Comparison of ENCODE assay signal across 25 cellular contexts in the genomic region with DNA sequence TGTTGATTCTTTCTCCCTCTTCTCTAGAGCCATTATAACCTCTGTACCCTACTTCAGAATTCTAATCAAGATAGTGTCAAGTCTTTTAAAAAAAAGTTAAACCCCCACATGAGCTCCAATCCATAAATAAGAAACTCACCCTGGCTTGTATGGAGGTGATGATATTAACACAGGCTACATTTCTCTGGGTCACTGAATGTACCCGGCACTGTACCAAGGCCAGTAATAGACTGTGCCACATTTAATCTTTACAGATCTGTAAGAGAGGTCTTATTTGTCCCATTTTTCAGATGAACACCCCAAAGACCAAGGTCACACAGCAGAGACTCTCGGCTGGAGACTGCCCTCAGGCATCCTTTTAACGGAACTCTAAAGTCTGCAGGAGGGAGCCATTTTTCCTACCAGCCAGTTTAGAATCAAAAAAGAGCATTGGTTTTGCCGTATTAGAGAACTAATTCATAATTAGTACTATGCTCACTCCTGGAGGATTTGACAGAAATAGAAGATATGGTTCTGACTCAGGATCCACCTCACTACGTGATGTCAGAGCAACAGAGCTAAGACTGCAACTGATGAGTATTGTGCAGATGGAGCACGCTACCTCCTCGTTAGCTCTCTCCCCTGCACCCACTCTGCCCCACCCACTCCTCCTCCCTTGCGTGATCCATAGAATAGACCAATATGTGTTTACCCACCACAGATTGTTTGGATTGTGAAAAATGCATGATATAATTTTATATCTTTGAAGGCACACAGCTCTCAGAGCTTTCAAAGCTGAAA.
DNase-seq lines count a peak whose midpoint lies in the region; ATAC-seq, FAIRE-seq and TF ChIP-seq lines count a peak whose summit lies in the region.
"Had no signal": no experiment of that assay in that cellular context is flagged by ENCODE, and none has a peak within 500 bp of the region (broad histone marks: within the 10 kb centered on the region; RNA-seq: fewer than 3 reads in every experiment).

No MANE protein-coding gene starts in this region.

- H3K4ac ChIP-seq in IMR-90 (ENCODE audit: low read depth, low read length) (peak overlapping the region; percentile 96; the same call in 1 of the 2 replicates), H9 (ENCODE audit: low read depth, low read length) (no peak overlapping the region), mesendoderm (ENCODE audit: low read depth, low read length) (no peak overlapping the region)

- POLR2A ChIA-PET in IMR-90 (lab: Charles Lee; ENCODE audit: unreplicated experiment) (no interaction called here), endothelial cell of umbilical vein (lab: Charles Lee) (no interaction called here), HepG2 (lab: Yijun Ruan, JAX) (no interaction called here)

- H3K4me3 ChIP-seq in IMR-90 (ENCODE audit: insufficient read depth, low read depth, low read length) (no peak overlapping the region), endothelial cell of umbilical vein (replicated peaks in 1 of 3; ENCODE audit: insufficient read depth in 1 of 3, low read depth in 1 of 3, low read length in 3 of 3) (no peak overlapping the region), muscle layer of duodenum (ENCODE audit: low read depth in 1 of 2, low read length in 2 of 2) (no peak overlapping the region), stomach (no peak overlapping the region), mesendoderm (ENCODE audit: low read length) (no peak overlapping the region), HepG2 (replicated peaks in 1 of 3; ENCODE audit: insufficient read depth in 1 of 3, low read depth in 2 of 3, low read length in 3 of 3) (no peak overlapping the region)
- H3K4me3 ChIP-seq: left lung, SJCRH30, skin epidermis had no signal

- H3K9ac ChIP-seq in IMR-90 (ENCODE audit: low read depth, low read length) (no peak overlapping the region), endothelial cell of umbilical vein (replicated peaks; ENCODE audit: extremely low read depth, insufficient read depth, low read length) (no peak overlapping the region), H9 (ENCODE audit: extremely low read depth, insufficient read length, low read length) (no peak overlapping the region), mesendoderm (ENCODE audit: low read length) (no peak overlapping the region), HepG2 (ENCODE audit: insufficient read depth, low read depth, low read length) (no peak overlapping the region)

- no peaks in the 10 kb centered on the region for H3K23me2 ChIP-seq in H9 (ENCODE audit: insufficient read length, low read depth, low read length, poor library complexity, severe bottlenecking)

- no peak for FAIRE-seq in endothelial cell of umbilical vein (lab: Jason Lieb, UNC)
- no peak for FAIRE-seq in HepG2 (lab: Jason Lieb, UNC)
- FAIRE-seq: bronchial epithelial cell, urothelium cell line had no signal

- H4K91ac ChIP-seq in IMR-90 (ENCODE audit: insufficient read depth, low read depth, low read length) (no peak overlapping the region; the same call in 1 of the 2 replicates), H9 (ENCODE audit: insufficient read length, low read depth, low read length) (no peak overlapping the region)

- no peak overlapping the region for H2AK9ac ChIP-seq in IMR-90 (replicated peaks; ENCODE audit: low read depth, low read length, poor library complexity)

- H3K9me1 ChIP-seq in IMR-90 (ENCODE audit: insufficient read depth, low read length) (peaks cover 11% of the 10 kb centered on the region), endothelial cell of umbilical vein (replicated peaks; ENCODE audit: control insufficient read depth, extremely low read depth, insufficient read depth, low read length) (no peaks in the 10 kb centered on the region)

- H2BK5ac ChIP-seq in IMR-90 (ENCODE audit: low read depth, low read length, poor library complexity, severe bottlenecking): no peak overlapping the region
- H2BK5ac ChIP-seq in H9 (ENCODE audit: insufficient read length, low read length): no peak overlapping the region
- H2BK5ac ChIP-seq in mesendoderm (ENCODE audit: low read length): no peak overlapping the region

- H2AFZ ChIP-seq in IMR-90 (replicated peaks; ENCODE audit: low read length, poor library complexity) (no peak overlapping the region), endothelial cell of umbilical vein (ENCODE audit: low read depth, low read length) (no peak overlapping the region), H9 (ENCODE audit: low read length) (no peak overlapping the region), HepG2 (ENCODE audit: low read length) (no peak overlapping the region)

- H4K8ac ChIP-seq in IMR-90 (ENCODE audit: low read depth in 2 of 2, low read length in 2 of 2): 0 out of 4 replicates have a peak overlapping the region, but pooled peaks of 1 of the 2 experiments have one; percentile 36
- H4K8ac ChIP-seq in H9 (replicated peaks; ENCODE audit: insufficient read length, low read depth, low read length): no peak overlapping the region
- no peak overlapping the region for H4K8ac ChIP-seq in mesendoderm (ENCODE audit: low read depth, low read length)

- H2BK15ac ChIP-seq in IMR-90 (ENCODE audit: low read depth, low read length) (peak overlapping the region; percentile 39; the same call in 1 of the 3 replicates), H9 (ENCODE audit: low read depth, low read length) (no peak overlapping the region), mesendoderm (replicated peaks; ENCODE audit: low read depth) (no peak overlapping the region)

- no peak overlapping the region for H3K4me2 ChIP-seq in IMR-90 (ENCODE audit: low read depth, low read length)
- H3K4me2 ChIP-seq in endothelial cell of umbilical vein (ENCODE audit: insufficient read depth, low read length): no peak overlapping the region
- no peak overlapping the region for H3K4me2 ChIP-seq in H9 (ENCODE audit: insufficient read depth, insufficient read length, low read length)
- no peak overlapping the region for H3K4me2 ChIP-seq in mesendoderm (ENCODE audit: low read length)
- no peak overlapping the region for H3K4me2 ChIP-seq in HepG2 (ENCODE audit: low read depth, low read length)

- H3K27me3 ChIP-seq in IMR-90 (ENCODE audit: control insufficient read depth, insufficient read depth, low read length): no peaks in the 10 kb centered on the region
- H3K27me3 ChIP-seq in endothelial cell of umbilical vein (ENCODE audit: control insufficient read depth in 2 of 2, insufficient read depth in 2 of 2, low read length in 2 of 2): no peaks in the 10 kb centered on the region
- H3K27me3 ChIP-seq in muscle layer of duodenum (ENCODE audit: low read depth, low read length): no peaks in the 10 kb centered on the region
- no peaks in the 10 kb centered on the region for H3K27me3 ChIP-seq in stomach
- H3K27me3 ChIP-seq in H9 (ENCODE audit: insufficient read depth, low read length): no peaks in the 10 kb centered on the region
- no peaks in the 10 kb centered on the region for H3K27me3 ChIP-seq in mesendoderm (ENCODE audit: insufficient read depth, low read length, poor library complexity)
- no peaks in the 10 kb centered on the region for H3K27me3 ChIP-seq in HepG2 (ENCODE audit: control insufficient read depth in 1 of 2, insufficient read depth in 2 of 2, low read length in 2 of 2)
- H3K27me3 ChIP-seq: BE2C, left lung, SJCRH30 had no signal

- H3K4me1 ChIP-seq in IMR-90 (ENCODE audit: control insufficient read depth, insufficient read depth, low read length): peaks cover 19% of the 10 kb centered on the region
- H3K4me1 ChIP-seq in endothelial cell of umbilical vein (ENCODE audit: control insufficient read depth, extremely low read depth, insufficient read depth, low read length): peaks cover 29% of the 10 kb centered on the region
- peaks cover 0 to 19% of the 10 kb centered on the region in 2 donors for H3K4me1 ChIP-seq in muscle layer of duodenum (ENCODE audit: control insufficient read depth in 1 of 2, insufficient read depth in 2 of 2, low read length in 2 of 2)
- H3K4me1 ChIP-seq in stomach: peaks cover 7 to 47% (median 38%) of the 10 kb centered on the region in 4 donors
- H3K4me1 ChIP-seq in H9 (ENCODE audit: insufficient read depth, low read length): peaks cover 3% of the 10 kb centered on the region; the same call in 1 of the 2 replicates
- H3K4me1 ChIP-seq in mesendoderm (ENCODE audit: control insufficient read depth, low read depth, low read length): no peaks in the 10 kb centered on the region
- peaks cover 40% of the 10 kb centered on the region for H3K4me1 ChIP-seq in HepG2 (ENCODE audit: insufficient read depth, low read length)
- H3K4me1 ChIP-seq: BE2C had no signal

- H2BK20ac ChIP-seq in IMR-90 (ENCODE audit: low read depth, low read length): no peak overlapping the region; the same call in 1 of the 2 replicates
- no peak overlapping the region for H2BK20ac ChIP-seq in H9 (ENCODE audit: low read depth, low read length, poor library complexity, severe bottlenecking)

- H3K79me1 ChIP-seq in IMR-90 (ENCODE audit: low read depth in 1 of 2, low read length in 2 of 2) (no peaks in the 10 kb centered on the region), H9 (ENCODE audit: insufficient read depth, low read depth, low read length, poor library complexity, severe bottlenecking) (no peaks in the 10 kb centered on the region), mesendoderm (ENCODE audit: low read length) (no peaks in the 10 kb centered on the region)

- BruUV-seq in IMR-90 (replicated peaks; lab: Mats Ljungman, UMichigan) (no TSS peak), endothelial cell of umbilical vein (replicated peaks; lab: Mats Ljungman, UMichigan) (no TSS peak), HepG2 (replicated peaks; lab: Mats Ljungman, UMichigan) (no TSS peak)

- intact Hi-C loops in IMR-90 (cut with micrococcal nuclease) (loop anchor here (5.0 kb wide), 2 partner anchors 80 to 815 kb away; a partner anchor contains a TSS), endothelial cell of umbilical vein (cut with micrococcal nuclease) (loop anchor here (2.0 to 5.0 kb wide), 7 partner anchors 81 to 813 kb away; a partner anchor contains a TSS), stomach (cut with DNase I; ENCODE audit: low total_unique reads) (no loop called here), HepG2 (cut with micrococcal nuclease; ENCODE audit: unreplicated experiment) (no loop called here)

- no peak for TF ChIP-seq RAD21 in IMR-90 (IDR thresholded peaks at IDR 0.05; ENCODE audit: low read length)
- TF ChIP-seq RAD21 in HepG2 (CRISPR knock-in tag; IDR thresholded peaks at IDR 0.05): no peak

- CTCF ChIA-PET in IMR-90 (lab: Yijun Ruan, JAX) (no interaction called here), endothelial cell of umbilical vein (lab: Charles Lee) (interaction anchor here (1.5 to 2.4 kb wide), 2 partner anchors 77 to 101 kb away, joined by 3 to 20 read pairs; no protein-coding TSS in a partner anchor), HepG2 (lab: Yijun Ruan, JAX; ENCODE audit: low intra/inter-chr PET ratio, low total read pairs) (no interaction called here)

- H3K18ac ChIP-seq in IMR-90 (ENCODE audit: low read depth, low read length) (peak overlapping the region; percentile 28), H9 (ENCODE audit: insufficient read length, low read depth, low read length) (no peak overlapping the region), mesendoderm (ENCODE audit: low read length) (no peak overlapping the region)

- H4K20me1 ChIP-seq in IMR-90 (ENCODE audit: insufficient read depth, low read length) (no peaks in the 10 kb centered on the region), endothelial cell of umbilical vein (replicated peaks; ENCODE audit: control insufficient read depth, extremely low read depth, insufficient read depth, low read length) (no peaks in the 10 kb centered on the region), H9 (ENCODE audit: control insufficient read depth, insufficient read depth, insufficient read length) (no peaks in the 10 kb centered on the region), HepG2 (ENCODE audit: insufficient read depth, low read length) (no peaks in the 10 kb centered on the region)

- H3K27ac Mint-ChIP-seq in H9: no peak overlapping the region
- H3K27ac Mint-ChIP-seq: activated B cell treated with CpG ODN at 0.5 μM for 24 hours; activated naive CD8-positive, alpha-beta T cell; IgD-negative memory B cell; naive thymus-derived CD4-positive, alpha-beta T cell had no signal

- H3T11ph ChIP-seq in H9 (ENCODE audit: low read length): no peak overlapping the region

- H2BK120ac ChIP-seq in IMR-90 (ENCODE audit: low read depth, low read length) (peak overlapping the region; percentile 56; the same call in 1 of the 2 replicates), H9 (ENCODE audit: low read depth, low read length, poor library complexity, severe bottlenecking) (no peak overlapping the region), mesendoderm (ENCODE audit: low read depth, low read length) (no peak overlapping the region)

- H2BK12ac ChIP-seq in H9 (ENCODE audit: insufficient read length, low read depth, low read length): no peak overlapping the region

- no peak for TF ChIP-seq POLR2A in IMR-90 (IDR thresholded peaks at IDR 0.05; ENCODE audit: low read depth, low read length)
- no peak for TF ChIP-seq POLR2A in endothelial cell of umbilical vein (IDR thresholded peaks at IDR 0.05; ENCODE audit: low read depth, low read length)
- no peak for TF ChIP-seq POLR2A in stomach (IDR thresholded peaks at IDR 0.05)
- no peak for TF ChIP-seq POLR2A in HepG2 (IDR thresholded peaks at IDR 0.05; ENCODE audit: insufficient read depth in 1 of 2, low read depth in 2 of 2, low read length in 2 of 2)

- no peak overlapping the region for H3K4me3 Mint-ChIP-seq in H9
- H3K4me3 Mint-ChIP-seq: activated B cell treated with CpG ODN at 0.5 μM for 24 hours; activated naive CD8-positive, alpha-beta T cell; IgD-negative memory B cell; naive thymus-derived CD4-positive, alpha-beta T cell had no signal

- H3K36me3 ChIP-seq in IMR-90 (ENCODE audit: control insufficient read depth, insufficient read depth, low read length) (no peaks in the 10 kb centered on the region), endothelial cell of umbilical vein (ENCODE audit: control insufficient read depth in 2 of 2, extremely low read depth in 1 of 2, insufficient read depth in 2 of 2, low read length in 2 of 2) (no peaks in the 10 kb centered on the region), muscle layer of duodenum (ENCODE audit: control insufficient read depth in 1 of 2, insufficient read depth in 2 of 2, low read length in 2 of 2) (no peaks in the 10 kb centered on the region), stomach (no peaks in the 10 kb centered on the region), mesendoderm (ENCODE audit: control insufficient read depth, insufficient read depth, low read length) (no peaks in the 10 kb centered on the region), HepG2 (replicated peaks in 1 of 2; ENCODE audit: control insufficient read depth in 1 of 2, insufficient read depth in 2 of 2, low read length in 2 of 2) (no peaks in the 10 kb centered on the region)
- H3K36me3 ChIP-seq: BE2C, left lung, SJCRH30 had no signal

- WGBS in IMR-90 (ENCODE audit: extremely low coverage in 2 of 2, insufficient read length in 1 of 2), 2 experiments: no CpG with 5 or more reads among the region's 8 CpGs
- 90 to 98% (median 93%) methylated on average over 8 of the region's 8 CpGs for WGBS in stomach, 5 donors
- no CpG with 5 or more reads among the region's 8 CpGs for WGBS in H9 (ENCODE audit: extremely low coverage, insufficient read length, low lambda C conversion rate)
- no CpG with 5 or more reads among the region's 8 CpGs for WGBS in mesendoderm (ENCODE audit: extremely low coverage, insufficient coverage, low lambda C conversion rate)
- WGBS in HepG2 (ENCODE audit: low lambda C conversion rate): 94% methylated on average over 8 of the region's 8 CpGs

- no peaks in the 10 kb centered on the region for H3K27me3 Mint-ChIP-seq in H9 (ENCODE audit: low read depth)
- H3K27me3 Mint-ChIP-seq: activated B cell treated with CpG ODN at 0.5 μM for 24 hours; activated naive CD8-positive, alpha-beta T cell; IgD-negative memory B cell; naive thymus-derived CD4-positive, alpha-beta T cell had no signal

- ATAC-seq in IMR-90 (ENCODE audit: low read depth) (no peak), HepG2 (no peak), HG03097 (IDR thresholded peaks at IDR 0.05; ENCODE audit: low FRiP score, unreplicated experiment) (no peak)
- ATAC-seq: left lung; naive thymus-derived CD4-positive, alpha-beta T cell had no signal

- H3K9me3 ChIP-seq in IMR-90 (ENCODE audit: control insufficient read depth, insufficient read depth, low read length) (no peaks in the 10 kb centered on the region), endothelial cell of umbilical vein (replicated peaks; ENCODE audit: control insufficient read depth, insufficient read depth, low read length) (no peaks in the 10 kb centered on the region), muscle layer of duodenum (ENCODE audit: control insufficient read depth in 1 of 2, low read length in 2 of 2) (no peaks in the 10 kb centered on the region), stomach (no peaks in the 10 kb centered on the region), H9 (ENCODE audit: control insufficient read depth, low read depth, low read length) (no peaks in the 10 kb centered on the region), HepG2 (ENCODE audit: low read length) (no peaks in the 10 kb centered on the region)
- H3K9me3 ChIP-seq: BE2C, left lung, SJCRH30 had no signal

- peaks cover 20 to 21% of the 10 kb centered on the region in 2 experiments for H3K4me1 Mint-ChIP-seq in H9
- H3K4me1 Mint-ChIP-seq: activated B cell treated with CpG ODN at 0.5 μM for 24 hours; IgD-negative memory B cell; naive thymus-derived CD4-positive, alpha-beta T cell had no signal

- H3K27ac ChIP-seq in IMR-90 (ENCODE audit: insufficient read depth, low read length): peak overlapping the region; percentile 4; the same call in 1 of the 2 replicates
- H3K27ac ChIP-seq in endothelial cell of umbilical vein (ENCODE audit: insufficient read depth, low read depth, low read length): peak overlapping the region; percentile 83
- peak overlapping the region; percentile 67 for H3K27ac ChIP-seq in muscle layer of duodenum (ENCODE audit: low read length)
- H3K27ac ChIP-seq in stomach: peak overlapping the region in 3 of 5 donors; percentile 33 to 75 (median 75)
- H3K27ac ChIP-seq in H9 (ENCODE audit: insufficient read length, low read depth, low read length): no peak overlapping the region
- no peak overlapping the region for H3K27ac ChIP-seq in mesendoderm (ENCODE audit: low read depth, low read length)
- H3K27ac ChIP-seq in HepG2 (ENCODE audit: extremely low read length, insufficient read depth, low read length): no peak overlapping the region

- DNase-seq in IMR-90 (peak; percentile 35), endothelial cell of umbilical vein (ENCODE audit: low read depth, low spot score) (no peak), stomach (no peak), H9 (no peak), mesendoderm (no peak), HepG2 (ENCODE audit: low spot score) (no peak)
- DNase-seq: activated B cell treated with CpG ODN at 0.5 μM for 24 hours; activated CD4-positive, alpha-beta T cell treated with anti-CD3 and anti-CD28 coated beads, Interleukin-2, amount 50 U/mL, for 1 hour; activated effector memory CD4-positive, alpha-beta T cell treated with anti-CD3 and anti-CD28 coated beads, Interleukin-2, amount 50 U/mL, for 16 hours; activated T-cell treated with anti-CD3 and anti-CD28 coated beads, Interleukin-2, amount 50 U/mL, for 1 hour; BE2C; HCEC 1CT; left lung; naive thymus-derived CD4-positive, alpha-beta T cell; NCI-H1694; SJCRH30; stimulated activated naive CD4-positive, alpha-beta T cell; T1000 had no signal

- in situ Hi-C loops in IMR-90 (cut with MboI; ENCODE audit: low sequenced_read_pairs) (no loop called here), HepG2 (cut with HindIII; ENCODE audit: extremely low pct_ligation_motif_present, low pct_unique_long_range_greater_than_20kb) (no loop called here)

- H3K23ac ChIP-seq in IMR-90 (ENCODE audit: low read depth, low read length) (no peak overlapping the region; the same call in 1 of the 2 replicates), H9 (ENCODE audit: insufficient read length, low read depth, low read length) (no peak overlapping the region), mesendoderm (ENCODE audit: low read length) (no peak overlapping the region)

- H3K14ac ChIP-seq in IMR-90 (replicated peaks; ENCODE audit: low read depth, low read length): no peak overlapping the region
- no peak overlapping the region for H3K14ac ChIP-seq in H9 (ENCODE audit: insufficient read depth, low read length)

- H3K36me3 Mint-ChIP-seq in H9 (ENCODE audit: insufficient read depth in 1 of 3, low read depth in 3 of 3): no peaks in the 10 kb centered on the region

- TF ChIP-seq EP300 in stomach (IDR thresholded peaks at IDR 0.05) (no peak), HepG2 (IDR thresholded peaks at IDR 0.05; ENCODE audit: low read depth in 2 of 2, low read length in 2 of 2) (no peak), HepG2 (CRISPR knock-in tag; IDR thresholded peaks at IDR 0.05; ENCODE audit: borderline replicate concordance) (no peak)

- H3K9me3 Mint-ChIP-seq in H9: no peaks in the 10 kb centered on the region
- H3K9me3 Mint-ChIP-seq: activated B cell treated with CpG ODN at 0.5 μM for 24 hours, IgD-negative memory B cell had no signal

- H4K5ac ChIP-seq in IMR-90 (ENCODE audit: low read depth, low read length) (no peak overlapping the region; the same call in 1 of the 2 replicates), H9 (ENCODE audit: insufficient read length, low read depth, low read length) (no peak overlapping the region), mesendoderm (ENCODE audit: low read length) (no peak overlapping the region)

- H3K79me2 ChIP-seq in endothelial cell of umbilical vein (ENCODE audit: control insufficient read depth, insufficient read depth, low read length) (no peaks in the 10 kb centered on the region), H9 (ENCODE audit: insufficient read depth, low read length) (no peaks in the 10 kb centered on the region), mesendoderm (ENCODE audit: control insufficient read depth, insufficient read depth, low read length) (no peaks in the 10 kb centered on the region), HepG2 (ENCODE audit: insufficient read depth, low read length) (no peaks in the 10 kb centered on the region)

- dilution Hi-C loops in IMR-90 (cut with HindIII; ENCODE audit: low sequenced_read_pairs, unreplicated experiment) (no loop called here), endothelial cell of umbilical vein (cut with MboI; ENCODE audit: extremely low pct_ligation_motif_present, low sequenced_read_pairs) (no loop called here)

- no peak overlapping the region for H2AK5ac ChIP-seq in IMR-90 (ENCODE audit: low read depth, low read length)
- no peak overlapping the region for H2AK5ac ChIP-seq in H9 (ENCODE audit: insufficient read length, low read length)
- H2AK5ac ChIP-seq in mesendoderm (ENCODE audit: low read length): no peak overlapping the region

- no peak overlapping the region for H3K56ac ChIP-seq in IMR-90 (ENCODE audit: extremely low read depth, insufficient read depth, low read length)
- no peak overlapping the region for H3K56ac ChIP-seq in H9 (ENCODE audit: insufficient read length, low read depth, low read length)
- no peak overlapping the region for H3K56ac ChIP-seq in mesendoderm (ENCODE audit: low read length)

- TF ChIP-seq CTCF in IMR-90 (conservative IDR thresholded peaks at IDR 0.05; ENCODE audit: low read depth, low read length) (no peak), endothelial cell of umbilical vein (IDR thresholded peaks at IDR 0.05; ENCODE audit: extremely low read depth in 1 of 2, insufficient read depth in 1 of 2, low read depth in 1 of 2, low read length in 2 of 2) (no peak), stomach (IDR thresholded peaks at IDR 0.05) (no peak), H9 (conservative IDR thresholded peaks at IDR 0.05) (no peak), HepG2 (CRISPR knock-in tag; IDR thresholded peaks at IDR 0.05) (no peak)

Comparison
In these comparisons a context has a peak if more than half of its experiments do, and no peak if none do; other contexts are left out.
1. H3K27ac ChIP-seq: peak in IMR-90 (single experiment), endothelial cell of umbilical vein (single experiment), muscle layer of duodenum (single experiment) and stomach (3 of 5); none in H9 (single experiment), mesendoderm (single experiment) and HepG2 (single experiment).
2. intact Hi-C loops: an anchor here in IMR-90 (5.0 kb wide) and endothelial cell of umbilical vein (2.0 to 5.0 kb wide); none called in stomach and HepG2.